1 cellular context compared by ENCODE assay signal in genomic region chr3:59320080-59320479, GRCh38.
TF ChIP-seq lines count a peak whose summit lies in the region.

No MANE protein-coding gene starts in this region.

TF ChIP-seq in HEK293, 187 proteins besides CTCF, POLR2A, EP300 and RAD21 (continued from another document):
- no peak for TF ChIP-seq REST (tag by site-specific recombination; IDR thresholded peaks at IDR 0.05)
- TF ChIP-seq TRIM28 (IDR thresholded peaks at IDR 0.05; ENCODE audit: borderline replicate concordance, low read length) = 0 out of 2 replicates have a peak, but pooled peaks have one; percentile 30
- no peak for TF ChIP-seq ZNF488 (tag by site-specific recombination; IDR thresholded peaks at IDR 0.05)
